ENCODE assay signal across 25 cellular contexts in the genomic region with DNA sequence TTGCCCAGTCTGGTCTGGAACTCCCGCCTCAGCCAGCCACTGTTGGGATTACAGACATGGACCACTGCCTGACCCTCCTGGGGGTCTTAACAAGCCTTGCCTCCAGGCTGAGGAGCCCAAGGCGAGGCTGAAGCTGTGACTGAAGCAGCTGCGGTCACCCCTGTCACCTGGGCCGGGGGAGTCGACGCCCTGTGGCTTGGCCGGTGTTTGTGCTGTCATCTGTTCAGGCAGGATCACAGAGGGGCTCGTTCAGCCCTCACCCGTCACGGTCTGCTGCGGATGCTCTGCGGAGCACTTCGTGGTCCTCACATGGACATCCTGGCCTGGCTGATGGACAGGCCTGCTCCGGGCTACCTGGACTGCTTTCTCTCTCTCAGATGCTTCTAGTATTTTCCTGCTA.
"Had no signal": no experiment of that assay in that cellular context is flagged by ENCODE, and none has a peak within 500 bp of the region (broad histone marks: within the 10 kb centered on the region; RNA-seq: fewer than 3 reads in every experiment).

No MANE protein-coding gene starts in this region.

- H3K4me1 Mint-ChIP-seq: stimulated activated effector memory CD8-positive, alpha-beta T cell treated with anti-CD3 and anti-CD28 coated beads, Interleukin-12 subunit alpha, Interleukin-12 subunit beta, amount 100 ng/mL, for 72 hours had no signal

- H3K27ac Mint-ChIP-seq: dendritic cell treated with granulocyte-macrophage colony-stimulating factor and Interleukin-4, amounts not matched to agents 40 ng/mL and 50 ng/mL, for 4 days; effector memory CD8-positive, alpha-beta T cell; natural killer cell treated with Interleukin-12 subunit alpha and Interleukin-12 subunit beta and Interleukin-15 and Interleukin-18, amount 100 ng/mL, for 72 hours; neural progenitor cell; stimulated activated naive CD8-positive, alpha-beta T cell treated with anti-CD3 and anti-CD28 coated beads, Interleukin-15, Interleukin-2, amounts not matched to agents 100 ng/mL and 50 ng/mL, for 24 hours had no signal

- H3K4me3 Mint-ChIP-seq: dendritic cell treated with granulocyte-macrophage colony-stimulating factor and Interleukin-4, amounts not matched to agents 40 ng/mL and 50 ng/mL, for 4 days; effector memory CD8-positive, alpha-beta T cell; natural killer cell treated with Interleukin-12 subunit alpha and Interleukin-12 subunit beta and Interleukin-15 and Interleukin-18, amount 100 ng/mL, for 72 hours; stimulated activated effector memory CD8-positive, alpha-beta T cell treated with anti-CD3 and anti-CD28 coated beads, Interleukin-12 subunit alpha, Interleukin-12 subunit beta, amount 100 ng/mL, for 72 hours; stimulated activated naive CD8-positive, alpha-beta T cell treated with anti-CD3 and anti-CD28 coated beads, Interleukin-15, Interleukin-2, amounts not matched to agents 100 ng/mL and 50 ng/mL, for 24 hours had no signal

- H3K4me1 ChIP-seq: neural progenitor cell, tibial artery, upper lobe of right lung had no signal

- H3K36me3 Mint-ChIP-seq: natural killer cell treated with Interleukin-12 subunit alpha and Interleukin-12 subunit beta and Interleukin-15 and Interleukin-18, amount 100 ng/mL, for 72 hours had no signal

- H3K9me3 Mint-ChIP-seq: dendritic cell treated with granulocyte-macrophage colony-stimulating factor and Interleukin-4, amounts not matched to agents 40 ng/mL and 50 ng/mL, for 4 days; effector memory CD8-positive, alpha-beta T cell; natural killer cell treated with Interleukin-12 subunit alpha and Interleukin-12 subunit beta and Interleukin-15 and Interleukin-18, amount 100 ng/mL, for 72 hours; neural progenitor cell; stimulated activated effector memory CD8-positive, alpha-beta T cell treated with anti-CD3 and anti-CD28 coated beads, Interleukin-12 subunit alpha, Interleukin-12 subunit beta, amount 100 ng/mL, for 72 hours; stimulated activated naive CD8-positive, alpha-beta T cell treated with anti-CD3 and anti-CD28 coated beads, Interleukin-15, Interleukin-2, amounts not matched to agents 100 ng/mL and 50 ng/mL, for 24 hours had no signal

- H3K27me3 ChIP-seq: hepatocyte, neural progenitor cell, pancreas, upper lobe of right lung, vagina had no signal

- ATAC-seq: effector memory CD8-positive, alpha-beta T cell; gastroesophageal sphincter; left lobe of liver; natural killer cell treated with Interleukin-12 subunit alpha and Interleukin-12 subunit beta and Interleukin-15 and Interleukin-18, amount 100 ng/mL, for 72 hours; pancreas; right cardiac atrium; stimulated activated effector memory CD8-positive, alpha-beta T cell treated with anti-CD3 and anti-CD28 coated beads, Interleukin-12 subunit alpha, Interleukin-12 subunit beta, amount 100 ng/mL, for 72 hours; upper lobe of right lung had no signal

- H3K4me3 ChIP-seq: esophagus squamous epithelium, gastroesophageal sphincter, hepatocyte, lung, neural progenitor cell, pancreas, smooth muscle cell, tibial artery, upper lobe of right lung, vagina had no signal

- H3K27ac ChIP-seq: epithelial cell of prostate, esophagus squamous epithelium, gastroesophageal sphincter, hepatocyte, neural progenitor cell, pancreas, tibial artery, upper lobe of right lung, vagina had no signal

- H3K27me3 Mint-ChIP-seq: progenitor cell of endocrine pancreas; stimulated activated naive CD8-positive, alpha-beta T cell treated with anti-CD3 and anti-CD28 coated beads, Interleukin-15, Interleukin-2, amounts not matched to agents 100 ng/mL and 50 ng/mL, for 24 hours had no signal

- FAIRE-seq: pancreas had no signal

- DNase-seq: effector memory CD8-positive, alpha-beta T cell; esophagus squamous epithelium; foreskin fibroblast; mesenchymal stem cell; midbrain; occipital lobe; stimulated activated CD4-positive, alpha-beta T cell treated with anti-CD3 and anti-CD28 coated beads, Interleukin-4, amount 100 ng/mL, for 1 hour; stimulated activated CD8-positive, alpha-beta memory T cell treated with anti-CD3 and anti-CD28 coated beads, Interleukin-4, amount 100 ng/mL, for 48 hours; tibial artery; upper lobe of right lung had no signal

- H3K36me3 ChIP-seq: neural progenitor cell had no signal

- H3K9me3 ChIP-seq: esophagus squamous epithelium, gastroesophageal sphincter, pancreas, tibial artery, upper lobe of right lung, vagina had no signal
